Comparison of ENCODE assay signal across 8 cellular contexts in the genomic region with DNA sequence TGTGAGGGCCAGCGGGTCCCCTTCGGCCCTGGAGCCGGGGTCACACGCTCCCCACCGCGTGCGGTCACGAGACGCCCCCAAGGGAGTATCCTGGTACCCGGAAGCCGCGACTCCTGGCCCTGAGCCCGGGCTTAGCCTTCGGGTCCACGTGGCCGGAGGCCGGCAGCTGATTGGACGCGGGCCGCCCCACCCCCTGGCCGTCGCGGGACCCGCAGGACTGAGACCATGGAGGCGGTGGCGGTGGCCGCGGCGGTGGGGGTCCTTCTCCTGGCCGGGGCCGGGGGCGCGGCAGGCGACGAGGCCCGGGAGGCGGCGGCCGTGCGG. TPM values are rescaled to one million over a fixed set of nuclear protein-coding genes. Genes with fewer than 3 reads are reported as not detected.
DNase-seq lines count a peak whose midpoint lies in the region; ATAC-seq and TF ChIP-seq lines count a peak whose summit lies in the region.

A gene (plus strand): TSS at position 194 of the 324 bp plus-strand sequence. CDS start 32 bp downstream, at position 226.

- H3K79me2 ChIP-seq in KMS-11 (ENCODE audit: insufficient read depth, low read depth) = peaks cover 15% of the 10 kb centered on the region; the same call in 1 of the 2 replicates

- peak within 1 kb of the TSS; percentile 77 to 91 (median 86) for H3K4me3 Mint-ChIP-seq in naive thymus-derived CD8-positive, alpha-beta T cell

- H3K4me3 ChIP-seq in KMS-11 (IDR thresholded peaks at IDR 0.05; ENCODE audit: insufficient read depth, low read depth, low read length) = peak within 1 kb of the TSS; percentile 39

- H3K4me2 ChIP-seq in KMS-11 = peak within 1 kb of the TSS; percentile 98

- H3K27ac Mint-ChIP-seq in naive thymus-derived CD8-positive, alpha-beta T cell = peak within 1 kb of the TSS; percentile 45 to 91 (median 83)

- H3K27ac ChIP-seq in KMS-11 = peak within 1 kb of the TSS; percentile 55

- H3K36me3 Mint-ChIP-seq in naive thymus-derived CD8-positive, alpha-beta T cell = peaks cover 0 to 5% (median 0%) of the 10 kb centered on the region in 3 donors

- H3K4me1 ChIP-seq in KMS-11 (ENCODE audit: low read depth, poor library complexity, severe bottlenecking) = peaks cover 35% of the 10 kb centered on the region

- peaks cover 18 to 55% (median 50%) of the 10 kb centered on the region in 4 donors for H3K4me1 Mint-ChIP-seq in naive thymus-derived CD8-positive, alpha-beta T cell

- no peak for TF ChIP-seq CTCF in KMS-11 (conservative IDR thresholded peaks at IDR 0.05; ENCODE audit: low read depth, low read length)

- H3K9ac ChIP-seq in KMS-11 = peak within 1 kb of the TSS; percentile 28; the same call in 1 of the 2 replicates

- no peaks in the 10 kb centered on the region for H4K20me1 ChIP-seq in KMS-11 (ENCODE audit: insufficient read depth)

- ATAC-seq in GM21737 (IDR thresholded peaks at IDR 0.05; ENCODE audit: unreplicated experiment) = peak; percentile 80
- ATAC-seq in naive thymus-derived CD8-positive, alpha-beta T cell = peak; percentile 75 to 79

- no peaks in the 10 kb centered on the region for H3K9me3 Mint-ChIP-seq in naive thymus-derived CD8-positive, alpha-beta T cell

- no peaks in the 10 kb centered on the region for H3K36me3 ChIP-seq in KMS-11 (ENCODE audit: insufficient read depth)

- no peaks in the 10 kb centered on the region for H3K27me3 Mint-ChIP-seq in naive thymus-derived CD8-positive, alpha-beta T cell

- peak within 1 kb of the TSS; percentile 72 for H2AFZ ChIP-seq in KMS-11 (ENCODE audit: low read depth)

- POLR2A ChIA-PET in naive thymus-derived CD8-positive, alpha-beta T cell (lab: Charles Lee) = interaction anchor here (0.7 to 4.4 kb wide), 16 partner anchors 12 to 825 kb away, joined by 3 to 19 read pairs (median 4); a partner anchor contains a TSS

- peak; percentile 71 for DNase-seq in DMS79 (lab: John Stamatoyannopoulos, UW)
- peak; percentile 93 for DNase-seq in RKO (ENCODE audit: low spot score)
- DNase-seq in activated T-helper 1 cell treated with anti-CD3 and anti-CD28 coated beads, Interleukin-2, amount 50 U/mL, for 16 hours (ENCODE audit: low read depth in 1 of 2, low spot score in 1 of 2) = peak; percentile 58 to 71
- peak; percentile 93 for DNase-seq in fibroblast of gingiva (ENCODE audit: low read depth)
- DNase-seq in naive thymus-derived CD8-positive, alpha-beta T cell = peak; percentile 55 to 87 (median 73)
- DNase-seq in stimulated activated naive CD4-positive, alpha-beta T cell (lab: John Stamatoyannopoulos, UW) = peak; percentile 56 to 78 (median 69)

- no peaks in the 10 kb centered on the region for H3K27me3 ChIP-seq in KMS-11 (ENCODE audit: insufficient read depth, low read depth)

RNA-seq across cellular contexts. Expression of the gene that starts here (rescaled TPM):
- 10 to 100 TPM; 26.4 to 28.5 TPM for total RNA-seq in naive thymus-derived CD8-positive, alpha-beta T cell
- polyA plus RNA-seq in naive thymus-derived CD8-positive, alpha-beta T cell = 10 to 100 TPM in 2 of 3 donors, 1 to 10 TPM in 1; 8.0 to 16.2 (median 13.4) TPM

Comparison
In these comparisons a context has a peak if more than half of its experiments do, and no peak if none do; other contexts are left out.
1. Peak in every context shown above with its lines: DNase-seq, ATAC-seq, H3K4me3 ChIP-seq and H3K27ac ChIP-seq.